In the genomic region with DNA sequence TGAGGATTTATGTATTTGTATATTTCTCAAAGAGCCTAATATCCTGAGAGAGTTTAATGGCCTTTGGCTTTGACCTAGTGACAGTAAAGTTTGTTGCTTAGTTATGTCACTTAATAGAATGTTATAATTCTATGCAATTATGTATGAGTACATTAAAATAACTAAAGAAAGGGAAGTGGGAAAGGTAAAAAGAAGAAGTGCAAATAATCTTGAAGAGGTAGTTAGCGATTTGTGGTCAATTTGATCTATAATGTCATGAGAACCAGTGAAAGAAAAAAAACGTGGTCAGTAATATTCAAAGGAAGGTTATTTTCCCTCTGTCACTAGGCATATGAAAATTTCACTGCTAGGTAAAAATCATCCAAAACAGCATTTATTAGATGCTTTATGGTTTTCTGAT, we compare ENCODE assay signal across 17 cellular contexts.
DNase-seq lines count a peak whose midpoint lies in the region; ATAC-seq and TF ChIP-seq lines count a peak whose summit lies in the region.
"Had no signal": no experiment of that assay in that cellular context is flagged by ENCODE, and none has a peak within 500 bp of the region (broad histone marks: within the 10 kb centered on the region; RNA-seq: fewer than 3 reads in every experiment).

No MANE protein-coding gene starts in this region.

- CTCF ChIA-PET in activated CD4-positive, alpha-beta memory T cell treated with anti-CD3 and anti-CD28 coated beads, Interleukin-2, amount 10 ng/mL, durations not matched to agents 7 days and 5 days (lab: Charles Lee): no interaction called here

- H3K27ac ChIP-seq in uterus: no peak overlapping the region
- H3K27ac ChIP-seq: SJCRH30, transverse colon had no signal

- H3K36me3 ChIP-seq in uterus: no peaks in the 10 kb centered on the region
- H3K36me3 ChIP-seq: SJCRH30, transverse colon had no signal

- TF ChIP-seq CTCF in uterus (IDR thresholded peaks at IDR 0.05): no peak

- DNase-seq in activated CD4-positive, alpha-beta memory T cell treated with anti-CD3 and anti-CD28 coated beads, Interleukin-2, amount 10 ng/mL, durations not matched to agents 7 days and 5 days: no peak
- DNase-seq in uterus (no peak), NCI-H82 (lab: John Stamatoyannopoulos, UW) (no peak), CD1c-positive myeloid dendritic cell (ENCODE audit: extremely low spot score) (no peak)
- DNase-seq: activated CD4-positive, CD25-positive, alpha-beta regulatory T cell; DMS53; effector memory CD4-positive, alpha-beta T cell; left cardiac atrium; MM.1S; NCI-H524 treated with DMSO at 0.1 percent for 48 hours; SJCRH30; transverse colon had no signal

- no peaks in the 10 kb centered on the region for H3K4me1 ChIP-seq in uterus
- H3K4me1 ChIP-seq: SJCRH30, transverse colon had no signal

- no peak overlapping the region for H3K4me3 ChIP-seq in uterus
- H3K4me3 ChIP-seq: SJCRH30, transverse colon had no signal

- no peak overlapping the region for H3K4me3 Mint-ChIP-seq in activated CD4-positive, alpha-beta memory T cell treated with anti-CD3 and anti-CD28 coated beads, Interleukin-2, amount 10 ng/mL, durations not matched to agents 7 days and 5 days
- H3K4me3 Mint-ChIP-seq: brain had no signal

- TF ChIP-seq POLR2A in uterus (IDR thresholded peaks at IDR 0.05): no peak

- H3K4me1 Mint-ChIP-seq in activated CD4-positive, alpha-beta memory T cell treated with anti-CD3 and anti-CD28 coated beads, Interleukin-2, amount 10 ng/mL, durations not matched to agents 7 days and 5 days: no peaks in the 10 kb centered on the region
- H3K4me1 Mint-ChIP-seq: brain had no signal

- POLR2A ChIA-PET in activated CD4-positive, alpha-beta memory T cell treated with anti-CD3 and anti-CD28 coated beads, Interleukin-2, amount 10 ng/mL, durations not matched to agents 7 days and 5 days (lab: Charles Lee): no interaction called here

- H3K9me3 Mint-ChIP-seq in activated CD4-positive, alpha-beta memory T cell treated with anti-CD3 and anti-CD28 coated beads, Interleukin-2, amount 10 ng/mL, durations not matched to agents 7 days and 5 days: no peaks in the 10 kb centered on the region

- no peak overlapping the region for H3K27ac Mint-ChIP-seq in activated CD4-positive, alpha-beta memory T cell treated with anti-CD3 and anti-CD28 coated beads, Interleukin-2, amount 10 ng/mL, durations not matched to agents 7 days and 5 days

- no peaks in the 10 kb centered on the region for H3K36me3 Mint-ChIP-seq in activated CD4-positive, alpha-beta memory T cell treated with anti-CD3 and anti-CD28 coated beads, Interleukin-2, amount 10 ng/mL, durations not matched to agents 7 days and 5 days (ENCODE audit: low read depth)
- H3K36me3 Mint-ChIP-seq: brain had no signal

- intact Hi-C loops in uterus (cut with DNase I; ENCODE audit: low total_unique reads): no loop called here

- H3K27me3 Mint-ChIP-seq in activated CD4-positive, alpha-beta memory T cell treated with anti-CD3 and anti-CD28 coated beads, Interleukin-2, amount 10 ng/mL, durations not matched to agents 7 days and 5 days: no peaks in the 10 kb centered on the region
- H3K27me3 Mint-ChIP-seq: brain had no signal

- no peaks in the 10 kb centered on the region for H3K27me3 ChIP-seq in uterus
- H3K27me3 ChIP-seq: SJCRH30, transverse colon had no signal

- ATAC-seq in GM18499 (IDR thresholded peaks at IDR 0.05; ENCODE audit: insufficient read depth, unreplicated experiment) (peak; percentile 74), GM19395 (IDR thresholded peaks at IDR 0.05; ENCODE audit: unreplicated experiment) (peak; percentile 83), HG02763 (IDR thresholded peaks at IDR 0.05; ENCODE audit: unreplicated experiment) (peak; percentile 57), HG03442 (IDR thresholded peaks at IDR 0.05; ENCODE audit: unreplicated experiment) (peak; percentile 59)
- ATAC-seq: left cardiac atrium had no signal

- H3K9me3 ChIP-seq in uterus: no peaks in the 10 kb centered on the region
- H3K9me3 ChIP-seq: SJCRH30, transverse colon had no signal
